ENCODE assay signal across 1 cellular context in genomic region chr2:86562891-86563649, GRCh38.
TF ChIP-seq lines count a peak whose summit lies in the region.

Gene CHMP3 (minus strand): TSS chr2:86563443. CDS start chr2:86563348, 95 bp downstream.

TF ChIP-seq in K562, 482 proteins besides CTCF, POLR2A, EP300 and RAD21 (continued from another document and continues in another):
- TF ChIP-seq ARID3A (IDR thresholded peaks at IDR 0.05; ENCODE audit: borderline replicate concordance, low read depth, low read length) (no peak), PATZ1 (CRISPR knock-in tag; IDR thresholded peaks at IDR 0.05; ENCODE audit: borderline replicate concordance) (no peak), ZNF347 (CRISPR knock-in tag; IDR thresholded peaks at IDR 0.05; ENCODE audit: low read depth) (no peak), KLF10 (CRISPR knock-in tag; IDR thresholded peaks at IDR 0.05) (no peak), ESRRA (IDR thresholded peaks at IDR 0.05; ENCODE audit: borderline replicate concordance, low read depth) (no peak), SRF (CRISPR knock-in tag; IDR thresholded peaks at IDR 0.05) (peak in 1 of 2 experiments; percentile 57; a peak in 1 of 4 replicates), ID3 (CRISPR knock-in tag; IDR thresholded peaks at IDR 0.05) (no peak), ID3 (tag; IDR thresholded peaks at IDR 0.05) (no peak), TRIM24 (IDR thresholded peaks at IDR 0.05) (peak; percentile 24 to 52; a peak in 2 of 4 replicates), ZNF3 (CRISPR knock-in tag; IDR thresholded peaks at IDR 0.05) (no peak), HDAC1 (IDR thresholded peaks at IDR 0.05) (0 out of 4 replicates have a peak, but pooled peaks of 1 of the 2 experiments have one; percentile 11), MTF1 (CRISPR knock-in tag; IDR thresholded peaks at IDR 0.05; ENCODE audit: borderline replicate concordance) (no peak), ZFPM2 (CRISPR knock-in tag; IDR thresholded peaks at IDR 0.05) (peak; percentile 76; the same call in 1 of the 2 replicates), PHF8 (IDR thresholded peaks at IDR 0.05; ENCODE audit: borderline replicate concordance, low read length) (peak; percentile 82), NR2F6 (CRISPR knock-in tag; IDR thresholded peaks at IDR 0.05) (no peak), TEAD2 (tag; IDR thresholded peaks at IDR 0.05) (no peak), GABPB2 (CRISPR knock-in tag; conservative IDR thresholded peaks at IDR 0.05) (0 out of 2 replicates have a peak, but pooled peaks have one; percentile 50), HCFC1 (IDR thresholded peaks at IDR 0.05; ENCODE audit: low read depth, low read length) (no peak), ARID1B (IDR thresholded peaks at IDR 0.05) (peak; percentile 58), CTCFL (IDR thresholded peaks at IDR 0.05; ENCODE audit: borderline replicate concordance, insufficient read depth, low read depth, low read length, poor library complexity, severe bottlenecking) (no peak), ZNF24 (IDR thresholded peaks at IDR 0.05) (no peak; the same call in 1 of the 2 replicates), NR4A1 (CRISPR knock-in tag; IDR thresholded peaks at IDR 0.05) (0 out of 2 replicates have a peak, but pooled peaks have one; percentile 27), NR4A1 (tag; IDR thresholded peaks at IDR 0.05) (no peak), ZBTB49 (CRISPR knock-in tag; IDR thresholded peaks at IDR 0.05; ENCODE audit: borderline replicate concordance) (no peak), ZNF655 (CRISPR knock-in tag; IDR thresholded peaks at IDR 0.05) (no peak), NCOR1 (IDR thresholded peaks at IDR 0.05) (peak; percentile 3), NFXL1 (CRISPR knock-in tag; IDR thresholded peaks at IDR 0.05) (no peak), RNF2 (IDR thresholded peaks at IDR 0.05) (peak; percentile 70; the same call in 1 of the 2 replicates), ZNF57 (CRISPR knock-in tag; IDR thresholded peaks at IDR 0.05) (no peak), SMAD3 (CRISPR knock-in tag; conservative IDR thresholded peaks at IDR 0.05) (no peak), ZNF740 (CRISPR knock-in tag; IDR thresholded peaks at IDR 0.05) (peak; percentile 58; the same call in 1 of the 2 replicates), ZNF740 (tag; IDR thresholded peaks at IDR 0.05) (no peak), THAP12 (CRISPR knock-in tag; IDR thresholded peaks at IDR 0.05) (0 out of 2 replicates have a peak, but pooled peaks have one; percentile 14), ZNF766 (CRISPR knock-in tag; conservative IDR thresholded peaks at IDR 0.05) (no peak), SMARCB1 (IDR thresholded peaks at IDR 0.05; ENCODE audit: insufficient read length, low read depth) (no peak), RB1 (IDR thresholded peaks at IDR 0.05; ENCODE audit: low read depth) (peak; percentile 32), CREB3L1 (IDR thresholded peaks at IDR 0.05; ENCODE audit: borderline replicate concordance, low read depth) (no peak), NCOA6 (IDR thresholded peaks at IDR 0.05) (no peak), ZNF592 (IDR thresholded peaks at IDR 0.05) (peak; percentile 99), CBX2 (IDR thresholded peaks at IDR 0.05; ENCODE audit: insufficient read depth, low read length, poor library complexity, severe bottlenecking) (no peak), NELFE (IDR thresholded peaks at IDR 0.05; ENCODE audit: insufficient read depth, insufficient read length) (no peak), TOE1 (IDR thresholded peaks at IDR 0.05; ENCODE audit: borderline replicate concordance) (peak; percentile 92), TOE1 (CRISPR knock-in tag; IDR thresholded peaks at IDR 0.05; ENCODE audit: borderline replicate concordance, low read depth) (no peak), ZNF197 (CRISPR knock-in tag; IDR thresholded peaks at IDR 0.05; ENCODE audit: low read depth) (no peak), MECOM (CRISPR knock-in tag; IDR thresholded peaks at IDR 0.05) (no peak), KDM1A (IDR thresholded peaks at IDR 0.05) (no peak), ZNF41 (CRISPR knock-in tag; conservative IDR thresholded peaks at IDR 0.05) (no peak), POLR2H (tag; IDR thresholded peaks at IDR 0.05; ENCODE audit: low read depth) (peak; percentile 81), C11orf30 (IDR thresholded peaks at IDR 0.05; ENCODE audit: low read depth) (peak; percentile 87)
